ENCODE assay signal across 11 cellular contexts in the genomic region with DNA sequence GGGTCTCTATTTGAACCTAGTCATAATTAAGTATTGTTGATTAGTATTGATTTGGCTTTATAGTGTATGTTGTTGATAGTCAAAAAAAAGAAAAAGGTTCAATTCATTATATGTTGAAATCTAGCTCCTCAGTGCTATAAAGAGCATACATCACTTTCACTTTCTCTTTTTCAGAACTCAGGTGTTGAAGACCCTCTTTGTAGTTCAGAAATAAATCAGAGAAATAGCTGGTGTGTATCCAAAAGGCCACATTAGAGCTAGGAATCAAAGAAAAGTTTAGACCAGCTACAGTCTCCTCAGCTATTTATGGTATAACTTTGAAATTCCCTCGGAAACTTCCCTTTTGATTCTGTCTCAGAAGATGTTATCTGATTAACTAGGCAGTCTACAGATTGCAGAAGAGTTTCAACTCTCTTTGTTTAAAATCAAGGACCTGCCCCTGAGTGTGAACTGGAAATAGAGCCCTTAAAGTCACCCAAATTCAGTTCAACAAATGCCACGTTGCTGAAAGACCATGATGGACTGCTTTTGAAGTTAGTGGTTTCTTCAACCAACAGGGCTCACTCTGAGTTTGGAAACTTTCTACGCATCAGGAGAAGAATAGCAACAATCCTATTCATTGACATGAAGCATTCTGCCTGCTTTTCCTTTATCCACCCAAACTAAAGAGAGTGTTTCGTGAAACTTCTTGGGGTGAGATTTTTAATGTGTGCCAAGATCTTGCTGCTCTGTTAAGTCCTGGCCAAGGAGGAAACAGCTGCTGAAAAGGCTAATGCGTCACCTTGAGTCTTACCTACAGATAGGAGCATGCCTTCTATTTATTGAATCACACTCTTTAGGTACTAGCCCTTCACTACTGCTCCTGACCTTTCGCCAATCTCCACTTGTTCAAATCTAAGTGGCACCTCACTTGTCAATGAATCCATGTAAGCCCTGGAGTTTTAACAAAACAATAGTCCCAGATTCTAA.
DNase-seq lines count a peak whose midpoint lies in the region; ATAC-seq and TF ChIP-seq lines count a peak whose summit lies in the region.
"Had no signal": no experiment of that assay in that cellular context is flagged by ENCODE, and none has a peak within 500 bp of the region (broad histone marks: within the 10 kb centered on the region; RNA-seq: fewer than 3 reads in every experiment).

No MANE protein-coding gene starts in this region.

- in situ Hi-C loops in brain microvascular endothelial cell (cut with HindIII; ENCODE audit: low pct_ligation_motif_present, low sequenced_read_pairs): no loop called here

- no peak for TF ChIP-seq EP300 in suprapubic skin (IDR thresholded peaks at IDR 0.05)

- peak overlapping the region; percentile 23 for H3K4me3 Mint-ChIP-seq in activated naive CD4-positive, alpha-beta T cell treated with anti-CD3 and anti-CD28 coated beads, Interleukin-2, amount 50 U/mL, for 24 hours

- H3K36me3 Mint-ChIP-seq in activated naive CD4-positive, alpha-beta T cell treated with anti-CD3 and anti-CD28 coated beads, Interleukin-2, amount 50 U/mL, for 24 hours: no peaks in the 10 kb centered on the region

- H3K36me3 ChIP-seq in suprapubic skin: no peaks in the 10 kb centered on the region
- H3K36me3 ChIP-seq in brain microvascular endothelial cell (replicated peaks): no peaks in the 10 kb centered on the region
- H3K36me3 ChIP-seq: BE2C had no signal

- TF ChIP-seq CTCF in suprapubic skin (IDR thresholded peaks at IDR 0.05): no peak
- no peak for TF ChIP-seq CTCF in brain microvascular endothelial cell (IDR thresholded peaks at IDR 0.05; ENCODE audit: low read depth, low read length, missing control alignments)

- H3K27me3 Mint-ChIP-seq in activated naive CD4-positive, alpha-beta T cell treated with anti-CD3 and anti-CD28 coated beads, Interleukin-2, amount 50 U/mL, for 24 hours: no peaks in the 10 kb centered on the region

- H3K27ac ChIP-seq in suprapubic skin (no peak overlapping the region), brain microvascular endothelial cell (no peak overlapping the region)

- H3K4me1 ChIP-seq in suprapubic skin: no peaks in the 10 kb centered on the region

- peaks cover 13% of the 10 kb centered on the region for H3K4me1 Mint-ChIP-seq in activated naive CD4-positive, alpha-beta T cell treated with anti-CD3 and anti-CD28 coated beads, Interleukin-2, amount 50 U/mL, for 24 hours

- no peaks in the 10 kb centered on the region for H3K27me3 ChIP-seq in suprapubic skin
- H3K27me3 ChIP-seq in brain microvascular endothelial cell (replicated peaks): no peaks in the 10 kb centered on the region
- H3K27me3 ChIP-seq: BE2C had no signal

- H3K4me3 ChIP-seq in suprapubic skin: peak overlapping the region; percentile 7
- no peak overlapping the region for H3K4me3 ChIP-seq in brain microvascular endothelial cell (ENCODE audit: low read depth, low read length)

- no peaks in the 10 kb centered on the region for H3K9me3 Mint-ChIP-seq in activated naive CD4-positive, alpha-beta T cell treated with anti-CD3 and anti-CD28 coated beads, Interleukin-2, amount 50 U/mL, for 24 hours

- 61% methylated on average over 6 of the region's 6 CpGs for WGBS in suprapubic skin

- H3K9me3 ChIP-seq in suprapubic skin: no peaks in the 10 kb centered on the region
- H3K9me3 ChIP-seq: BE2C had no signal

- peak; percentile 81 for ATAC-seq in esophagus mucosa

- H3K27ac Mint-ChIP-seq in activated naive CD4-positive, alpha-beta T cell treated with anti-CD3 and anti-CD28 coated beads, Interleukin-2, amount 50 U/mL, for 24 hours: no peak overlapping the region

- TF ChIP-seq POLR2A in suprapubic skin (IDR thresholded peaks at IDR 0.05): no peak

- no peak for DNase-seq in activated naive CD4-positive, alpha-beta T cell treated with Interleukin-2 at 50 U/mL for 16 hours
- peak; percentile 15 for DNase-seq in NAMALWA (ENCODE audit: low spot score)
- no peak for DNase-seq in suprapubic skin (ENCODE audit: low spot score in 2 of 2)
- DNase-seq in DMS 273 (lab: John Stamatoyannopoulos, UW; ENCODE audit: unreplicated experiment): no peak
- no peak for DNase-seq in NCI-H146 (lab: John Stamatoyannopoulos, UW)
- no peak for DNase-seq in brain microvascular endothelial cell
- DNase-seq: BE2C; effector CD4-positive, alpha-beta T cell; MV-4-11 had no signal
